ENCODE assay signal across 14 cellular contexts in genomic region chr21:38691626-38692025, GRCh38.
DNase-seq lines count a peak whose midpoint lies in the region; ATAC-seq, FAIRE-seq and TF ChIP-seq lines count a peak whose summit lies in the region.
"Had no signal": no experiment of that assay in that cellular context is flagged by ENCODE, and none has a peak within 500 bp of the region (broad histone marks: within the 10 kb centered on the region; RNA-seq: fewer than 3 reads in every experiment).

No MANE protein-coding gene starts in this region.

- H3K9ac ChIP-seq in endothelial cell of umbilical vein (replicated peaks; ENCODE audit: extremely low read depth, insufficient read depth, low read length): no peak overlapping the region
- H3K9ac ChIP-seq: BLaER1 had no signal

- no peak for TF ChIP-seq POLR2A in endothelial cell of umbilical vein (IDR thresholded peaks at IDR 0.05; ENCODE audit: low read depth, low read length)
- no peak for TF ChIP-seq POLR2A in sigmoid colon (IDR thresholded peaks at IDR 0.05)

- no peaks in the 10 kb centered on the region for H3K9me2 ChIP-seq in hepatocyte (replicated peaks; ENCODE audit: insufficient read depth)

- FAIRE-seq in endothelial cell of umbilical vein (lab: Jason Lieb, UNC): peak; percentile 88

- TF ChIP-seq CTCF in VCaP (conservative IDR thresholded peaks at IDR 0.05) (no peak), endothelial cell of umbilical vein (IDR thresholded peaks at IDR 0.05; ENCODE audit: extremely low read depth in 1 of 2, insufficient read depth in 1 of 2, low read depth in 1 of 2, low read length in 2 of 2) (no peak), hepatocyte (IDR thresholded peaks at IDR 0.05; ENCODE audit: poor library complexity) (no peak), tibial artery (IDR thresholded peaks at IDR 0.05) (no peak), sigmoid colon (IDR thresholded peaks at IDR 0.05) (no peak)

- BruUV-seq in endothelial cell of umbilical vein (replicated peaks; lab: Mats Ljungman, UMichigan): no TSS peak

- H3K36me3 ChIP-seq in endothelial cell of umbilical vein (ENCODE audit: control insufficient read depth in 2 of 2, extremely low read depth in 1 of 2, insufficient read depth in 2 of 2, low read length in 2 of 2): no peaks in the 10 kb centered on the region
- H3K36me3 ChIP-seq in hepatocyte (replicated peaks; ENCODE audit: insufficient read depth, low read depth): no peaks in the 10 kb centered on the region
- no peaks in the 10 kb centered on the region for H3K36me3 ChIP-seq in tibial artery
- H3K36me3 ChIP-seq in sigmoid colon: no peaks in the 10 kb centered on the region
- H3K36me3 ChIP-seq: BLaER1 had no signal

- TF ChIP-seq EP300 in sigmoid colon (IDR thresholded peaks at IDR 0.05): no peak

- dilution Hi-C loops in endothelial cell of umbilical vein (cut with MboI; ENCODE audit: extremely low pct_ligation_motif_present, low sequenced_read_pairs): no loop called here

- no peaks in the 10 kb centered on the region for H3K9me1 ChIP-seq in endothelial cell of umbilical vein (replicated peaks; ENCODE audit: control insufficient read depth, extremely low read depth, insufficient read depth, low read length)

- H3K4me3 ChIP-seq in endothelial cell of umbilical vein (replicated peaks in 1 of 3; ENCODE audit: insufficient read depth in 1 of 3, low read depth in 1 of 3, low read length in 3 of 3) (no peak overlapping the region), hepatocyte (no peak overlapping the region), tibial artery (no peak overlapping the region), sigmoid colon (no peak overlapping the region)
- H3K4me3 ChIP-seq: BLaER1 had no signal

- H3K27ac ChIP-seq in VCaP: peak overlapping the region; percentile 29
- no peak overlapping the region for H3K27ac ChIP-seq in endothelial cell of umbilical vein (ENCODE audit: insufficient read depth, low read depth, low read length)
- H3K27ac ChIP-seq in hepatocyte: peak overlapping the region; percentile 31
- H3K27ac ChIP-seq in tibial artery: peak overlapping the region; percentile 13 to 37
- H3K27ac ChIP-seq in sigmoid colon: no peak overlapping the region
- H3K27ac ChIP-seq: BLaER1 had no signal

- H3K79me2 ChIP-seq in endothelial cell of umbilical vein (ENCODE audit: control insufficient read depth, insufficient read depth, low read length): no peaks in the 10 kb centered on the region
- H3K79me2 ChIP-seq in hepatocyte: no peaks in the 10 kb centered on the region

- intact Hi-C loops in endothelial cell of umbilical vein (cut with micrococcal nuclease) (no loop called here), tibial artery (cut with DNase I; ENCODE audit: low total_unique reads) (no loop called here), sigmoid colon (cut with DNase I) (no loop called here), Right ventricle myocardium superior (cut with DNase I) (no loop called here)

- POLR2A ChIA-PET in endothelial cell of umbilical vein (lab: Charles Lee): no interaction called here

- peak; percentile 90 for DNase-seq in endothelial cell of umbilical vein (ENCODE audit: low read depth, low spot score)
- no peak for DNase-seq in hepatocyte (ENCODE audit: low spot score)
- DNase-seq in tibial artery: no peak
- no peak for DNase-seq in sigmoid colon
- no peak for DNase-seq in Right ventricle myocardium superior
- no peak for DNase-seq in DMS53 treated with DMSO at 0.1 percent for 48 hours (lab: John Stamatoyannopoulos, UW; ENCODE audit: unreplicated experiment)
- DNase-seq: 8988T; AML-193; Caco-2; CD8-positive, alpha-beta memory T cell; GF-D8 had no signal

- no peak for ATAC-seq in Right ventricle myocardium superior (ENCODE audit: poor library complexity)
- ATAC-seq: HCT116 had no signal

- H3K4me1 ChIP-seq in endothelial cell of umbilical vein (ENCODE audit: control insufficient read depth, extremely low read depth, insufficient read depth, low read length): peaks cover 9% of the 10 kb centered on the region
- no peaks in the 10 kb centered on the region for H3K4me1 ChIP-seq in hepatocyte (ENCODE audit: insufficient read depth)
- H3K4me1 ChIP-seq in tibial artery: peaks cover 0 to 13% (median 3%) of the 10 kb centered on the region in 4 donors
- no peaks in the 10 kb centered on the region for H3K4me1 ChIP-seq in sigmoid colon
- H3K4me1 ChIP-seq: BLaER1, Caco-2 had no signal

- H3K4me2 ChIP-seq in endothelial cell of umbilical vein (ENCODE audit: insufficient read depth, low read length): peak overlapping the region; percentile 33
- H3K4me2 ChIP-seq in hepatocyte: no peak overlapping the region
- H3K4me2 ChIP-seq: BLaER1 had no signal

- CTCF ChIA-PET in endothelial cell of umbilical vein (lab: Charles Lee): interaction anchor here (1.0 kb wide), 1 partner anchor 20 kb away, joined by 3 read pairs; no protein-coding TSS in a partner anchor

- H3K27me3 ChIP-seq in endothelial cell of umbilical vein (ENCODE audit: control insufficient read depth in 2 of 2, insufficient read depth in 2 of 2, low read length in 2 of 2): peaks cover 3 to 10% of the 10 kb centered on the region in 2 experiments
- peaks cover 3% of the 10 kb centered on the region for H3K27me3 ChIP-seq in hepatocyte
- no peaks in the 10 kb centered on the region for H3K27me3 ChIP-seq in tibial artery
- H3K27me3 ChIP-seq in sigmoid colon: no peaks in the 10 kb centered on the region
- H3K27me3 ChIP-seq: BLaER1 had no signal

- H4K20me1 ChIP-seq in endothelial cell of umbilical vein (replicated peaks; ENCODE audit: control insufficient read depth, extremely low read depth, insufficient read depth, low read length): no peaks in the 10 kb centered on the region
- H4K20me1 ChIP-seq in hepatocyte (ENCODE audit: insufficient read depth, poor library complexity, severe bottlenecking): no peaks in the 10 kb centered on the region
- H4K20me1 ChIP-seq: BLaER1 had no signal

- H2AFZ ChIP-seq in endothelial cell of umbilical vein (ENCODE audit: low read depth, low read length) (no peak overlapping the region), hepatocyte (no peak overlapping the region)

- H3K9me3 ChIP-seq in endothelial cell of umbilical vein (replicated peaks; ENCODE audit: control insufficient read depth, insufficient read depth, low read length) (no peaks in the 10 kb centered on the region), hepatocyte (ENCODE audit: low read depth) (no peaks in the 10 kb centered on the region), tibial artery (peaks cover 0 to 3% (median 0%) of the 10 kb centered on the region in 3 donors), sigmoid colon (peaks cover 0 to 3% (median 0%) of the 10 kb centered on the region in 4 donors)
- H3K9me3 ChIP-seq: Caco-2 had no signal

TF ChIP-seq in endothelial cell of umbilical vein, 7 proteins besides CTCF, POLR2A, EP300 and RAD21:
- TF ChIP-seq MYC (IDR thresholded peaks at IDR 0.05; ENCODE audit: low read depth, low read length) (no peak), EZH2 (IDR thresholded peaks at IDR 0.05; ENCODE audit: borderline replicate concordance, low read depth, low read length, severe bottlenecking) (no peak), FOS (IDR thresholded peaks at IDR 0.05; ENCODE audit: borderline replicate concordance, insufficient read depth, low read length) (no peak), POLR2AphosphoS5 (IDR thresholded peaks at IDR 0.05; ENCODE audit: insufficient read depth, low read depth, low read length) (no peak), JUN (IDR thresholded peaks at IDR 0.05; ENCODE audit: borderline replicate concordance, insufficient read depth, insufficient read length, low read depth) (peak; percentile 4)
TF ChIP-seq in endothelial cell of umbilical vein: peak in this region for 1.

Comparison
In these comparisons a context has a peak if more than half of its experiments do, and no peak if none do; other contexts are left out.
1. H3K27ac ChIP-seq: peak in VCaP (single experiment), hepatocyte (single experiment) and tibial artery (2 of 2); none in endothelial cell of umbilical vein (single experiment) and sigmoid colon (0 of 4).